ENCODE assay signal across 1 cellular context in genomic region chr17:58614854-58615409, GRCh38.
TF ChIP-seq lines count a peak whose summit lies in the region.

No MANE protein-coding gene starts in this region.

TF ChIP-seq in K562, 482 proteins besides CTCF, POLR2A, EP300 and RAD21 (continued from another document):
- TF ChIP-seq PKNOX1 (IDR thresholded peaks at IDR 0.05) (peak; percentile 41; the same call in 1 of the 2 replicates), KDM2B (CRISPR knock-in tag; IDR thresholded peaks at IDR 0.05) (no peak), ZNF280B (CRISPR knock-in tag; IDR thresholded peaks at IDR 0.05) (no peak), E2F6 (IDR thresholded peaks at IDR 0.05; ENCODE audit: borderline replicate concordance in 1 of 2, extremely low read depth in 1 of 2, insufficient read depth in 1 of 2, insufficient read length in 1 of 2, low read depth in 1 of 2, low read length in 1 of 2, poor library complexity in 1 of 2, severe bottlenecking in 1 of 2) (no peak), SPI1 (IDR thresholded peaks at IDR 0.05; ENCODE audit: borderline replicate concordance, low read depth, low read length) (peak; percentile 60; the same call in 1 of the 2 replicates), TARDBP (IDR thresholded peaks at IDR 0.05) (no peak), MLLT1 (IDR thresholded peaks at IDR 0.05) (no peak), XRCC3 (IDR thresholded peaks at IDR 0.05) (no peak), CBX8 (IDR thresholded peaks at IDR 0.05; ENCODE audit: borderline replicate concordance, extremely low read depth, low read depth, low read length, poor library complexity, severe bottlenecking) (no peak), TRIM24 (IDR thresholded peaks at IDR 0.05) (no peak), KLF13 (tag; IDR thresholded peaks at IDR 0.05; ENCODE audit: borderline replicate concordance, low read depth) (no peak), ZBTB11 (CRISPR knock-in tag; IDR thresholded peaks at IDR 0.05) (peak in 1 of 3 experiments; percentile 9; a peak in 1 of 6 replicates), ZNF76 (CRISPR knock-in tag; IDR thresholded peaks at IDR 0.05; ENCODE audit: borderline replicate concordance) (no peak), POLR2AphosphoS2 (IDR thresholded peaks at IDR 0.05; ENCODE audit: low read length) (no peak), KLF10 (CRISPR knock-in tag; IDR thresholded peaks at IDR 0.05) (no peak), ZNF311 (CRISPR knock-in tag; IDR thresholded peaks at IDR 0.05) (no peak), ZBTB9 (CRISPR knock-in tag; IDR thresholded peaks at IDR 0.05) (no peak), ZNF785 (CRISPR knock-in tag; IDR thresholded peaks at IDR 0.05) (no peak), PRDM10 (IDR thresholded peaks at IDR 0.05; ENCODE audit: partially characterized antibody) (no peak), EWSR1 (IDR thresholded peaks at IDR 0.05; ENCODE audit: borderline replicate concordance, low read depth, partially characterized antibody) (no peak)
